In the genomic region with DNA sequence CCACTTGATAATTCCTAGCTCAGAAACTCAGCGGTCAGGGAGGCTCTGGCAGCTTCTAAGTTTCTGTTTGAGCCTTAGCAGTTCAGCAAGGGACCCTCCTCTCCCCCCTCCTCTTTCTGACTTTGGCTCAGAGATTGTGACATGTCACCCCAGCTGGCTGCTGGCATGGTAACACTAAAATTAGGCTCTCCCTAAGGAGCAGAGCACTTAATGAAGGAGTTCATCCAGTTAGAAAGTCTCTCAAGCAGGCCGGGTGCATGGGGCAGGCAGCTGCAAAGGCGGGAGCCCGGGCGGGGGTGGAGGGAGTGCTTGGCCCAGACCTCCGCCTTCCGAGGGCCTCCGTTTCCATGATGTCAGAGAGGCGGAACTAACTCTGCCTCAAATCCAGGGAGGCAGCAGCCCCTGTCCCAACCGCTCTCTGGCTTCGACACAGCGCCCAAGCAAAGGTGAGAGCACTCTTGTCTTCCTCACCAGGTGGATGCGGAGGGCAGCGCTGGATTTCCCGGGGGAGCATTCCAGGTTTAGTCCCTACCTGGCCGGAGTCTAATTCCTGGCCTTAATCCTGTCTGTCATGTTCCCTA, we compare ENCODE assay signal across 12 cellular contexts.
A peak's percentile ranks its signal among the peaks of the same experiment; 100 is the strongest.
DNase-seq lines count a peak whose midpoint lies in the region; ATAC-seq, FAIRE-seq and TF ChIP-seq lines count a peak whose summit lies in the region.
"Had no signal": no experiment of that assay in that cellular context is flagged by ENCODE, and none has a peak within 500 bp of the region (broad histone marks: within the 10 kb centered on the region; RNA-seq: fewer than 3 reads in every experiment).

No MANE protein-coding gene starts in this region.

- peaks cover 7% of the 10 kb centered on the region for H3K27me3 Mint-ChIP-seq in GM23338 (ENCODE audit: insufficient read depth, low read depth, poor library complexity)
- H3K27me3 Mint-ChIP-seq in MCF 10A (ENCODE audit: insufficient read depth, unreplicated experiment): no peaks in the 10 kb centered on the region

- H3K4me3 Mint-ChIP-seq in GM23338: no peak overlapping the region
- H3K4me3 Mint-ChIP-seq in MCF 10A (ENCODE audit: unreplicated experiment): no peak overlapping the region

- H3F3A ChIP-seq in GM23338 (replicated peaks; ENCODE audit: low read depth) (no peaks in the 10 kb centered on the region), OCI-LY1 (ENCODE audit: insufficient read depth, low read length) (no peaks in the 10 kb centered on the region)

- no peaks in the 10 kb centered on the region for H3K9me2 ChIP-seq in GM23338 (ENCODE audit: insufficient read depth)
- H3K9me2 ChIP-seq in OCI-LY1 (ENCODE audit: low read depth, low read length): no peaks in the 10 kb centered on the region

- H3K4me2 ChIP-seq in GM23338 (0 out of 2 replicates have a peak overlapping the region, but pooled peaks have one; percentile 26), OCI-LY1 (ENCODE audit: low read length) (peak overlapping the region; percentile 43; the same call in 1 of the 2 replicates)

- H3K4me3 ChIP-seq in GM23338 (no peak overlapping the region), OCI-LY1 (ENCODE audit: low read depth, low read length, poor library complexity, severe bottlenecking) (peak overlapping the region; percentile 3), pancreas (no peak overlapping the region)

- H3K36me3 Mint-ChIP-seq in GM23338 (ENCODE audit: low read depth) (peaks cover 4% of the 10 kb centered on the region; the same call in 1 of the 3 replicates), MCF 10A (ENCODE audit: insufficient read depth, unreplicated experiment) (peaks cover 31% of the 10 kb centered on the region)

- POLR2A ChIA-PET in MCF 10A (lab: Yijun Ruan, JAX): no interaction called here

- intact Hi-C loops in cardiac septum (cut with DNase I): no loop called here
- intact Hi-C loops in pancreas (cut with DNase I): no loop called here
- intact Hi-C loops in MCF 10A (cut with micrococcal nuclease): no loop called here

- no peak overlapping the region for H2AFZ ChIP-seq in GM23338
- H2AFZ ChIP-seq in OCI-LY1 (ENCODE audit: low read length): no peak overlapping the region

- BruUV-seq in MCF 10A (replicated peaks; lab: Mats Ljungman, UMichigan): no TSS peak

- DNase-seq in GM23338 (ENCODE audit: low spot score) (peak; percentile 55), cardiac septum (ENCODE audit: low spot score) (peak; percentile 85), pancreas (peak in 1 of 6 donors; percentile 35), MCF 10A (ENCODE audit: unreplicated experiment) (no peak), superior temporal gyrus (ENCODE audit: extremely low spot score) (no peak)
- DNase-seq: activated CD8-positive, alpha-beta memory T cell treated with anti-CD3 and anti-CD28 coated beads, Interleukin-2, amount 50 U/mL, for 4 hours; effector CD8-positive, alpha-beta T cell; stimulated activated naive CD4-positive, alpha-beta T cell had no signal

- 89 to 92% methylated on average over 16 of the region's 16 CpGs for WGBS in pancreas, 2 donors

- H3K36me3 ChIP-seq in GM23338 (ENCODE audit: insufficient read depth): peaks cover 11% of the 10 kb centered on the region; the same call in 1 of the 2 replicates
- H3K36me3 ChIP-seq in OCI-LY1 (ENCODE audit: insufficient read depth, low read length): peaks cover 35% of the 10 kb centered on the region
- no peaks in the 10 kb centered on the region for H3K36me3 ChIP-seq in pancreas

- H3K4me1 ChIP-seq in GM23338 (ENCODE audit: insufficient read depth) (peaks cover 22% of the 10 kb centered on the region), OCI-LY1 (ENCODE audit: insufficient read depth, low read length, severe bottlenecking) (peaks cover 76% of the 10 kb centered on the region), pancreas (no peaks in the 10 kb centered on the region)

- H4K20me1 ChIP-seq in GM23338 (replicated peaks; ENCODE audit: insufficient read depth): peaks cover 30% of the 10 kb centered on the region
- H4K20me1 ChIP-seq in OCI-LY1 (ENCODE audit: insufficient read depth, low read length): no peaks in the 10 kb centered on the region

- H3K79me2 ChIP-seq in GM23338 (replicated peaks; ENCODE audit: insufficient read depth) (peaks cover 40% of the 10 kb centered on the region), OCI-LY1 (ENCODE audit: insufficient read depth, low read length) (no peaks in the 10 kb centered on the region)

- FAIRE-seq in pancreas (lab: Jason Lieb, UNC): no peak

- H3K27ac Mint-ChIP-seq in GM23338: peak overlapping the region; percentile 85
- no peak overlapping the region for H3K27ac Mint-ChIP-seq in MCF 10A (ENCODE audit: low read depth, unreplicated experiment)

- H3K9me3 ChIP-seq in OCI-LY1 (ENCODE audit: low read length) (no peaks in the 10 kb centered on the region), pancreas (no peaks in the 10 kb centered on the region)
- H3K9me3 ChIP-seq: neutrophil had no signal

- H3K27ac ChIP-seq in GM23338 (ENCODE audit: low read depth): peak overlapping the region; percentile 82
- peak overlapping the region; percentile 87 for H3K27ac ChIP-seq in OCI-LY1 (ENCODE audit: low read depth, low read length, poor library complexity, severe bottlenecking)
- H3K27ac ChIP-seq in pancreas: no peak overlapping the region
- H3K27ac ChIP-seq: neutrophil had no signal

- no peaks in the 10 kb centered on the region for H3K9me3 Mint-ChIP-seq in GM23338
- H3K9me3 Mint-ChIP-seq in MCF 10A (ENCODE audit: unreplicated experiment): peaks cover 2% of the 10 kb centered on the region

- H3K4me1 Mint-ChIP-seq in GM23338: peaks cover 52% of the 10 kb centered on the region
- peaks cover 27% of the 10 kb centered on the region for H3K4me1 Mint-ChIP-seq in MCF 10A (ENCODE audit: insufficient read depth, unreplicated experiment)

- ATAC-seq in GM23338: peak; percentile 68
- peak in 3 of 4 donors; percentile 48 to 61 (median 52) for ATAC-seq in pancreas
- no peak for ATAC-seq in HG02571 (IDR thresholded peaks at IDR 0.05; ENCODE audit: unreplicated experiment)
- no peak for ATAC-seq in GM21529 (IDR thresholded peaks at IDR 0.05; ENCODE audit: unreplicated experiment)

- CTCF ChIA-PET in MCF 10A (lab: Yijun Ruan, JAX): interaction anchor here (1.1 kb wide), 1 partner anchor 79 kb away, joined by 3 read pairs; no protein-coding TSS in a partner anchor

- H3K9ac ChIP-seq in OCI-LY1 (ENCODE audit: low read length): peak overlapping the region; percentile 28

- no peak for TF ChIP-seq CTCF in GM23338 (conservative IDR thresholded peaks at IDR 0.05; ENCODE audit: low read depth in 2 of 2)
- no peak for TF ChIP-seq CTCF in OCI-LY1 (IDR thresholded peaks at IDR 0.05; ENCODE audit: low read length)
- TF ChIP-seq CTCF in pancreas (IDR thresholded peaks at IDR 0.05): no peak
- TF ChIP-seq CTCF in MCF 10A (IDR thresholded peaks at IDR 0.05; ENCODE audit: unreplicated experiment): no peak

- H3K27me3 ChIP-seq in GM23338 (ENCODE audit: insufficient read depth) (no peaks in the 10 kb centered on the region), OCI-LY1 (ENCODE audit: insufficient read depth, low read length) (no peaks in the 10 kb centered on the region), pancreas (no peaks in the 10 kb centered on the region)
- H3K27me3 ChIP-seq: neutrophil had no signal

TF ChIP-seq in GM23338, 12 proteins besides CTCF, POLR2A, EP300 and RAD21:
- TF ChIP-seq CREB1 (CRISPR knock-in tag; IDR thresholded peaks at IDR 0.05; ENCODE audit: low read depth) (peak; percentile 65; the same call in 1 of the 2 replicates), NANOG (IDR thresholded peaks at IDR 0.05; ENCODE audit: borderline replicate concordance) (no peak)
- TF ChIP-seq, protein P1, sequence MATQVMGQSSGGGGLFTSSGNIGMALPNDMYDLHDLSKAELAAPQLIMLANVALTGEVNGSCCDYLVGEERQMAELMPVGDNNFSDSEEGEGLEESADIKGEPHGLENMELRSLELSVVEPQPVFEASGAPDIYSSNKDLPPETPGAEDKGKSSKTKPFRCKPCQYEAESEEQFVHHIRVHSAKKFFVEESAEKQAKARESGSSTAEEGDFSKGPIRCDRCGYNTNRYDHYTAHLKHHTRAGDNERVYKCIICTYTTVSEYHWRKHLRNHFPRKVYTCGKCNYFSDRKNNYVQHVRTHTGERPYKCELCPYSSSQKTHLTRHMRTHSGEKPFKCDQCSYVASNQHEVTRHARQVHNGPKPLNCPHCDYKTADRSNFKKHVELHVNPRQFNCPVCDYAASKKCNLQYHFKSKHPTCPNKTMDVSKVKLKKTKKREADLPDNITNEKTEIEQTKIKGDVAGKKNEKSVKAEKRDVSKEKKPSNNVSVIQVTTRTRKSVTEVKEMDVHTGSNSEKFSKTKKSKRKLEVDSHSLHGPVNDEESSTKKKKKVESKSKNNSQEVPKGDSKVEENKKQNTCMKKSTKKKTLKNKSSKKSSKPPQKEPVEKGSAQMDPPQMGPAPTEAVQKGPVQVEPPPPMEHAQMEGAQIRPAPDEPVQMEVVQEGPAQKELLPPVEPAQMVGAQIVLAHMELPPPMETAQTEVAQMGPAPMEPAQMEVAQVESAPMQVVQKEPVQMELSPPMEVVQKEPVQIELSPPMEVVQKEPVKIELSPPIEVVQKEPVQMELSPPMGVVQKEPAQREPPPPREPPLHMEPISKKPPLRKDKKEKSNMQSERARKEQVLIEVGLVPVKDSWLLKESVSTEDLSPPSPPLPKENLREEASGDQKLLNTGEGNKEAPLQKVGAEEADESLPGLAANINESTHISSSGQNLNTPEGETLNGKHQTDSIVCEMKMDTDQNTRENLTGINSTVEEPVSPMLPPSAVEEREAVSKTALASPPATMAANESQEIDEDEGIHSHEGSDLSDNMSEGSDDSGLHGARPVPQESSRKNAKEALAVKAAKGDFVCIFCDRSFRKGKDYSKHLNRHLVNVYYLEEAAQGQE (IDR thresholded peaks at IDR 0.05; ENCODE audit: unreplicated experiment): no peak

Comparison
In these comparisons a context has a peak if more than half of its experiments do, and no peak if none do; other contexts are left out.
1. ATAC-seq: peak in GM23338 (single experiment) and pancreas (3 of 4); none in HG02571 (single experiment) and GM21529 (single experiment).
2. DNase-seq: peak in GM23338 (single experiment) and cardiac septum (single experiment); none in MCF 10A (single experiment) and superior temporal gyrus (single experiment).
3. H3K27ac ChIP-seq: peak in GM23338 (single experiment) and OCI-LY1 (single experiment); none in pancreas (0 of 4).